Comparison of ENCODE assay signal across 17 cellular contexts in genomic region chr12:61654698-61655097, GRCh38.
A peak's percentile ranks its signal among the peaks of the same experiment; 100 is the strongest.
DNase-seq lines count a peak whose midpoint lies in the region; ATAC-seq, FAIRE-seq and TF ChIP-seq lines count a peak whose summit lies in the region.
"Had no signal": no experiment of that assay in that cellular context is flagged by ENCODE, and none has a peak within 500 bp of the region (broad histone marks: within the 10 kb centered on the region; RNA-seq: fewer than 3 reads in every experiment).

No MANE protein-coding gene starts in this region.

- H3K9me2 ChIP-seq in MM.1S (replicated peaks; ENCODE audit: insufficient read depth, low read length) = no peaks in the 10 kb centered on the region

- H3K4me1 Mint-ChIP-seq in astrocyte (ENCODE audit: low read depth, unreplicated experiment) = no peaks in the 10 kb centered on the region

- no peak overlapping the region for H3K4me3 ChIP-seq in GM12865 (ENCODE audit: low read depth, low read length)
- H3K4me3 ChIP-seq in MM.1S (ENCODE audit: low read length) = no peak overlapping the region
- no peak overlapping the region for H3K4me3 ChIP-seq in astrocyte (ENCODE audit: insufficient read depth, low read depth, low read length)
- H3K4me3 ChIP-seq: lung had no signal

- H3K36me3 ChIP-seq in MM.1S (replicated peaks; ENCODE audit: insufficient read depth, low read length) = no peaks in the 10 kb centered on the region
- no peaks in the 10 kb centered on the region for H3K36me3 ChIP-seq in astrocyte (ENCODE audit: insufficient read depth, low read length)

- FAIRE-seq in astrocyte (lab: Jason Lieb, UNC) = no peak
- FAIRE-seq: HTR-8/SVneo had no signal

- no peak for ATAC-seq in GM18511 (IDR thresholded peaks at IDR 0.05; ENCODE audit: unreplicated experiment)
- no peak for ATAC-seq in GM21576 (IDR thresholded peaks at IDR 0.05; ENCODE audit: unreplicated experiment)
- ATAC-seq in stimulated activated naive CD8-positive, alpha-beta T cell treated with anti-CD3 and anti-CD28 coated beads, Interleukin-15, Interleukin-2, amounts not matched to agents 100 U/mL and 50 U/mL, for 24 hours = no peak

- H3K27ac ChIP-seq in MM.1S (ENCODE audit: low read length) = no peak overlapping the region
- no peak overlapping the region for H3K27ac ChIP-seq in astrocyte (ENCODE audit: low read depth, low read length)

- H4K20me1 ChIP-seq in MM.1S (ENCODE audit: insufficient read depth, low read length) (no peaks in the 10 kb centered on the region), astrocyte (ENCODE audit: insufficient read depth, low read length) (no peaks in the 10 kb centered on the region)

- DNase-seq in GM12865 (ENCODE audit: low read depth) (peak; percentile 1), MM.1S (peak; percentile 28), astrocyte (ENCODE audit: low read depth) (no peak), medulla oblongata (ENCODE audit: extremely low spot score) (peak; percentile 7), iPS-NIHi7 (ENCODE audit: extremely low spot score) (no peak)
- no peak for DNase-seq in stimulated activated naive CD8-positive, alpha-beta T cell treated with anti-CD3 and anti-CD28 coated beads, Interleukin-15, Interleukin-2, amounts not matched to agents 100 U/mL and 50 U/mL, for 24 hours
- DNase-seq: activated CD4-positive, alpha-beta T cell treated with anti-CD3 and anti-CD28 coated beads, Interleukin-2, amount 50 U/mL, for 1 hour; activated gamma-delta T cell; DMS153; NCI-H2081 treated with DMSO at 0.1 percent for 48 hours; Right ventricle myocardium superior; stimulated activated CD4-positive, alpha-beta T cell treated with anti-CD3 and anti-CD28 coated beads, Interleukin-2, amount 100 ng/mL, for 24 hours; stimulated activated naive CD4-positive, alpha-beta T cell treated with Interleukin-2 at 50 U/mL for 16 hours had no signal

- H3K4me2 ChIP-seq in MM.1S (ENCODE audit: low read depth, low read length) = no peak overlapping the region
- H3K4me2 ChIP-seq in astrocyte (ENCODE audit: low read length) = no peak overlapping the region

- no peaks in the 10 kb centered on the region for H3K36me3 Mint-ChIP-seq in astrocyte (ENCODE audit: low read depth, unreplicated experiment)

- no peaks in the 10 kb centered on the region for H3F3A ChIP-seq in MM.1S (ENCODE audit: insufficient read depth, low read length)

- H3K27ac Mint-ChIP-seq in astrocyte (ENCODE audit: unreplicated experiment) = no peak overlapping the region

- no peak for TF ChIP-seq CTCF in GM12865 (IDR thresholded peaks at IDR 0.05; ENCODE audit: insufficient read depth, low read depth, low read length, missing control alignments)
- TF ChIP-seq CTCF in MM.1S (IDR thresholded peaks at IDR 0.05; ENCODE audit: low read length) = peak; percentile 26; the same call in 1 of the 2 replicates
- peak; percentile 16 for TF ChIP-seq CTCF in astrocyte (IDR thresholded peaks at IDR 0.05; ENCODE audit: insufficient read depth, low read depth, low read length)

- H3K27me3 Mint-ChIP-seq in astrocyte (ENCODE audit: low read depth, unreplicated experiment) = no peaks in the 10 kb centered on the region

- H2AFZ ChIP-seq in MM.1S (ENCODE audit: low read length) = no peak overlapping the region
- no peak overlapping the region for H2AFZ ChIP-seq in astrocyte (ENCODE audit: low read depth, low read length)

- H3K4me1 ChIP-seq in MM.1S (ENCODE audit: low read length) = no peaks in the 10 kb centered on the region
- no peaks in the 10 kb centered on the region for H3K4me1 ChIP-seq in astrocyte (ENCODE audit: insufficient read depth, low read length)

- no peaks in the 10 kb centered on the region for H3K79me2 ChIP-seq in MM.1S (ENCODE audit: low read length)
- no peaks in the 10 kb centered on the region for H3K79me2 ChIP-seq in astrocyte (ENCODE audit: insufficient read depth, low read length)

- H3K9ac ChIP-seq in MM.1S (ENCODE audit: low read length) = no peak overlapping the region
- no peak overlapping the region for H3K9ac ChIP-seq in astrocyte (ENCODE audit: low read length)

- H3K27me3 ChIP-seq in MM.1S (replicated peaks; ENCODE audit: insufficient read depth, low read length) (no peaks in the 10 kb centered on the region), astrocyte (ENCODE audit: insufficient read depth, low read length) (no peaks in the 10 kb centered on the region)

- H3K9me3 Mint-ChIP-seq in astrocyte (ENCODE audit: unreplicated experiment) = no peaks in the 10 kb centered on the region

- H3K4me3 Mint-ChIP-seq in astrocyte (ENCODE audit: unreplicated experiment) = no peak overlapping the region

- H3K9me3 ChIP-seq in MM.1S (replicated peaks; ENCODE audit: insufficient read depth, low read length) = no peaks in the 10 kb centered on the region
- no peaks in the 10 kb centered on the region for H3K9me3 ChIP-seq in astrocyte (ENCODE audit: insufficient read depth, low read depth, low read length)

Comparison
In these comparisons a context has a peak if more than half of its experiments do, and no peak if none do; other contexts are left out.
1. DNase-seq: peak in GM12865 (single experiment), MM.1S (single experiment) and medulla oblongata (single experiment); none in astrocyte (single experiment), iPS-NIHi7 (single experiment) and stimulated activated naive CD8-positive, alpha-beta T cell treated with anti-CD3 and anti-CD28 coated beads, Interleukin-15, Interleukin-2, amounts not matched to agents 100 U/mL and 50 U/mL, for 24 hours (single experiment).